In genomic region chr21:42251654-42252053, GRCh38 we compare ENCODE assay signal across 13 cellular contexts. TPM values are rescaled to one million over a fixed set of nuclear protein-coding genes. Genes with fewer than 3 reads are reported as not detected.
DNase-seq lines count a peak whose midpoint lies in the region; ATAC-seq and TF ChIP-seq lines count a peak whose summit lies in the region.
"Had no signal": no experiment of that assay in that cellular context is flagged by ENCODE, and none has a peak within 500 bp of the region (broad histone marks: within the 10 kb centered on the region; RNA-seq: fewer than 3 reads in every experiment).

No MANE protein-coding gene starts in this region.

- H2BK15ac ChIP-seq in neuronal stem cell (ENCODE audit: low read length), result no peak overlapping the region

- no peak overlapping the region for H4K8ac ChIP-seq in neuronal stem cell (ENCODE audit: low read depth, low read length)

- H3K9me3 Mint-ChIP-seq in CD4-positive, alpha-beta T cell, result no peaks in the 10 kb centered on the region

- peaks cover 0 to 34% (median 5%) of the 10 kb centered on the region in 11 experiments; a peak in 9 of 22 replicates for H3K36me3 ChIP-seq in BLaER1 treated with 17β-estradiol and CSF1 and Interleukin-3, amounts not matched to agents 10 nM and 100 nM
- peaks cover 0 to 1% of the 10 kb centered on the region in 2 donors for H3K36me3 ChIP-seq in neuronal stem cell (replicated peaks in 1 of 2; ENCODE audit: control insufficient read depth in 2 of 2, insufficient read depth in 2 of 2, low read length in 2 of 2)

- H3K18ac ChIP-seq in neuronal stem cell (ENCODE audit: low read length), result peak overlapping the region; percentile 37

- peak overlapping the region in 6 of 11 experiments; percentile 14 to 90 (median 70); a peak in 9 of 22 replicates for H3K4me2 ChIP-seq in BLaER1 treated with 17β-estradiol and CSF1 and Interleukin-3, amounts not matched to agents 10 nM and 100 nM
- H3K4me2 ChIP-seq in neuronal stem cell (ENCODE audit: insufficient read depth, low read length, poor library complexity, severe bottlenecking), result no peak overlapping the region

- no peak overlapping the region for H2BK5ac ChIP-seq in neuronal stem cell (ENCODE audit: low read length)

- H3K4me1 Mint-ChIP-seq in CD4-positive, alpha-beta T cell (ENCODE audit: low read depth), result peaks cover 70% of the 10 kb centered on the region

- WGBS in neuronal stem cell (ENCODE audit: extremely low coverage in 2 of 2, insufficient read length in 2 of 2, insufficient replicate concordance in 1 of 2), 2 donors, result no CpG with 5 or more reads among the region's 8 CpGs

- no peak overlapping the region for H3K4me3 Mint-ChIP-seq in CD4-positive, alpha-beta T cell
- H3K4me3 Mint-ChIP-seq: B cell had no signal

- H2BK12ac ChIP-seq in neuronal stem cell (ENCODE audit: low read length), result no peak overlapping the region

- no peak for ATAC-seq in CD4-positive, alpha-beta T cell (ENCODE audit: poor library complexity)
- ATAC-seq: HCT116 had no signal

- no peak overlapping the region for H3K4me3 ChIP-seq in BLaER1 treated with 17β-estradiol and CSF1 and Interleukin-3, amounts not matched to agents 10 nM and 100 nM
- H3K4me3 ChIP-seq in neuronal stem cell (ENCODE audit: low read length in 2 of 2), result no peak overlapping the region
- H3K4me3 ChIP-seq: GM23248 had no signal

- H3K36me3 Mint-ChIP-seq in CD4-positive, alpha-beta T cell (ENCODE audit: low read depth), result peaks cover 24% of the 10 kb centered on the region

- H3K9me3 ChIP-seq in BLaER1 treated with 17β-estradiol and CSF1 and Interleukin-3, amounts not matched to agents 10 nM and 100 nM (replicated peaks in 1 of 11), result no peaks in the 10 kb centered on the region
- no peaks in the 10 kb centered on the region for H3K9me3 ChIP-seq in CD4-positive, alpha-beta T cell (ENCODE audit: control insufficient read depth, low read length)
- no peaks in the 10 kb centered on the region for H3K9me3 ChIP-seq in neuronal stem cell (replicated peaks in 1 of 2; ENCODE audit: control insufficient read depth in 2 of 2, insufficient read depth in 1 of 2, low read depth in 1 of 2, low read length in 2 of 2)

- H3K9ac ChIP-seq in BLaER1 treated with 17β-estradiol and CSF1 and Interleukin-3, amounts not matched to agents 10 nM and 100 nM, result no peak overlapping the region
- no peak overlapping the region for H3K9ac ChIP-seq in neuronal stem cell (ENCODE audit: low read depth, low read length, poor library complexity)
- H3K9ac ChIP-seq: GM23248 had no signal

- intact Hi-C loops in CD4-positive, alpha-beta T cell (cut with DNase I, micrococcal nuclease), result no loop called here

- no peak overlapping the region for H2AFZ ChIP-seq in neuronal stem cell (ENCODE audit: low read length)
- H2AFZ ChIP-seq: GM23248 had no signal

- H3K23ac ChIP-seq in neuronal stem cell (ENCODE audit: low read depth, low read length, poor library complexity), result no peak overlapping the region

- no peak overlapping the region for H3K14ac ChIP-seq in neuronal stem cell (ENCODE audit: low read length)

- peak overlapping the region; percentile 76 for H3K27ac Mint-ChIP-seq in CD4-positive, alpha-beta T cell
- H3K27ac Mint-ChIP-seq: B cell had no signal

- no peaks in the 10 kb centered on the region for H3K79me1 ChIP-seq in neuronal stem cell (ENCODE audit: low read depth, low read length)

- CTCF ChIA-PET in CD4-positive, alpha-beta T cell (lab: Charles Lee), result no interaction called here

- no peak overlapping the region for H2BK120ac ChIP-seq in neuronal stem cell (ENCODE audit: low read depth, low read length)

- H3K4me1 ChIP-seq in BLaER1 treated with 17β-estradiol and CSF1 and Interleukin-3, amounts not matched to agents 10 nM and 100 nM, result peaks cover 65 to 93% (median 76%) of the 10 kb centered on the region in 10 experiments
- peaks cover 0 to 6% of the 10 kb centered on the region in 2 donors for H3K4me1 ChIP-seq in neuronal stem cell (ENCODE audit: control insufficient read depth in 2 of 2, insufficient read depth in 1 of 2, low read depth in 1 of 2, low read length in 2 of 2)

- H4K20me1 ChIP-seq in BLaER1 treated with 17β-estradiol and CSF1 and Interleukin-3, amounts not matched to agents 10 nM and 100 nM, result peaks cover 39 to 100% (median 93%) of the 10 kb centered on the region in 11 experiments; a peak in 20 of 22 replicates

- H3K27me3 ChIP-seq in BLaER1 treated with 17β-estradiol and CSF1 and Interleukin-3, amounts not matched to agents 10 nM and 100 nM, result no peaks in the 10 kb centered on the region
- H3K27me3 ChIP-seq in CD4-positive, alpha-beta T cell (ENCODE audit: control insufficient read depth, insufficient read depth, low read length), result no peaks in the 10 kb centered on the region
- H3K27me3 ChIP-seq in neuronal stem cell (ENCODE audit: control insufficient read depth in 3 of 3, insufficient read depth in 3 of 3, low read depth in 1 of 3, low read length in 3 of 3), result no peaks in the 10 kb centered on the region

- no peak overlapping the region for H3K4ac ChIP-seq in neuronal stem cell (ENCODE audit: low read length)

- peak overlapping the region in 1 of 11 experiments; percentile 9; a peak in 1 of 22 replicates for H3K27ac ChIP-seq in BLaER1 treated with 17β-estradiol and CSF1 and Interleukin-3, amounts not matched to agents 10 nM and 100 nM
- H3K27ac ChIP-seq in CD4-positive, alpha-beta T cell (ENCODE audit: low read depth, low read length), result no peak overlapping the region
- H3K27ac ChIP-seq in cingulate gyrus (ENCODE audit: low read depth, low read length) (peak overlapping the region; percentile 21), neuronal stem cell (replicated peaks; ENCODE audit: low read length) (no peak overlapping the region)
- H3K27ac ChIP-seq: C4-2B, GM23248 had no signal

- no peak for DNase-seq in CD4-positive, alpha-beta T cell
- no peak for DNase-seq in neuronal stem cell (ENCODE audit: low spot score)
- no peak for DNase-seq in activated CD4-positive, alpha-beta T cell treated with anti-CD3 and anti-CD28 coated beads for 1 hour
- no peak for DNase-seq in HK-2 (ENCODE audit: unreplicated experiment)
- DNase-seq in iPS-NIHi7 (ENCODE audit: extremely low spot score), result no peak
- DNase-seq: DMS53, GF-D8, GM23248 had no signal

- no peak overlapping the region for H2AK5ac ChIP-seq in neuronal stem cell (ENCODE audit: low read depth, low read length)

- POLR2A ChIA-PET in CD4-positive, alpha-beta T cell (lab: Charles Lee), result interaction anchor here (1.2 kb wide), 1 partner anchor 13 kb away, joined by 3 read pairs; no protein-coding TSS in a partner anchor

- H3K27me3 Mint-ChIP-seq in CD4-positive, alpha-beta T cell, result no peaks in the 10 kb centered on the region
- H3K27me3 Mint-ChIP-seq: B cell had no signal

- H4K91ac ChIP-seq in neuronal stem cell (ENCODE audit: low read depth, low read length, poor library complexity), result no peak overlapping the region

- TF ChIP-seq CTCF in CD4-positive, alpha-beta T cell (IDR thresholded peaks at IDR 0.05), result no peak

RNA-seq across cellular contexts. Expression of gene ABCG1, which starts 32.7 kb away (rescaled TPM):
- total RNA-seq in CD4-positive, alpha-beta T cell, result 100 to 1,000 TPM; 109 to 116 TPM
- 1.4 TPM for polyA plus RNA-seq in neuronal stem cell (2013, experiment 1 of 2)
- 1.8 TPM for polyA plus RNA-seq in neuronal stem cell (2013, experiment 2 of 2)
- total RNA-seq: GM23248 had no signal
